16 cellular contexts compared by ENCODE assay signal in the genomic region with DNA sequence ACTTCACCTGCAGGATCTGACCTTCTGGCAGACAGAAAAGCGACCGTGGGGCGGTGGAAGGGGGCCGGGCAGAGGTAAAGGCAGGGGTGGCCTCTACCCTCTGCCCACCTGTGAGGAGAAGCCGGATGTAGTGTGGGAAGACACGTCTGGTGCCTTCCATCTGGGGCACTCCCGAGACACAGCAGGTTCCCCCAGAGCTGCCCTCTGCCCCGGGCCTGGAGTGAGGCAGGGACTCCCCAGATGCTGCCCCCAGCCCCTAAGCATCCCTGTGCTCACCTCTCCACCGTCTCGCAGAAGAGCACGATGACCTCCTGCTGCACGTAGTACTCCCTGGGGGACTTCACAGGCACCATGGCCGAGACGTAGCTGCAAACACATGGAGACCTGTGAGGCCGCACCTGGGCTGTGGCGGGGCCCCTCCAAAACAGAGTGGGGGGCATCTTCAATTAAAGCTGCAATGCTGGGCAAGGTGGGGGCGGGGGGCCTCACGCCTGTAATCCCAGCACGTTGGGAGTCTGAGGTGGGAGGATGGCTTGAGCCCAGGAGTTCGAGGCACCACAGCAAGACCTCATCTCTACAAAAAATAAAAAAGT.
DNase-seq lines count a peak whose midpoint lies in the region; ATAC-seq, FAIRE-seq and TF ChIP-seq lines count a peak whose summit lies in the region.
"Had no signal": no experiment of that assay in that cellular context is flagged by ENCODE, and none has a peak within 500 bp of the region (broad histone marks: within the 10 kb centered on the region; RNA-seq: fewer than 3 reads in every experiment).

No MANE protein-coding gene starts in this region.

- no peaks in the 10 kb centered on the region for H3K27me3 ChIP-seq in H9 (ENCODE audit: insufficient read depth, low read length)
- no peaks in the 10 kb centered on the region for H3K27me3 ChIP-seq in GM23248 (replicated peaks; ENCODE audit: insufficient read depth)

- H2BK5ac ChIP-seq in H9 (ENCODE audit: insufficient read length, low read length), result no peak overlapping the region

- H3K9me2 ChIP-seq in GM23248 (ENCODE audit: insufficient read depth), result no peaks in the 10 kb centered on the region

- no peak overlapping the region for H3K18ac ChIP-seq in H9 (ENCODE audit: insufficient read length, low read depth, low read length)

- no peak overlapping the region for H3K27ac Mint-ChIP-seq in activated naive CD8-positive, alpha-beta T cell treated with anti-CD3 and anti-CD28 coated beads, Interleukin-2, amount 10 ng/mL, durations not matched to agents 7 days and 5 days
- no peak overlapping the region for H3K27ac Mint-ChIP-seq in activated naive CD8-positive, alpha-beta T cell treated with anti-CD3 and anti-CD28 coated beads, Interleukin-2, amount 50 U/mL, for 24 hours
- no peak overlapping the region for H3K27ac Mint-ChIP-seq in activated CD8-positive, alpha-beta memory T cell treated with anti-CD3 and anti-CD28 coated beads, Interleukin-2, amount 10 ng/mL, durations not matched to agents 7 days and 5 days
- no peak overlapping the region for H3K27ac Mint-ChIP-seq in H9

- no peak overlapping the region for H2BK15ac ChIP-seq in H9 (ENCODE audit: low read depth, low read length)

- no peak overlapping the region for H2AK5ac ChIP-seq in H9 (ENCODE audit: insufficient read length, low read length)

- no peaks in the 10 kb centered on the region for H3K9me3 Mint-ChIP-seq in activated naive CD8-positive, alpha-beta T cell treated with anti-CD3 and anti-CD28 coated beads, Interleukin-2, amount 10 ng/mL, durations not matched to agents 7 days and 5 days
- H3K9me3 Mint-ChIP-seq in activated naive CD8-positive, alpha-beta T cell treated with anti-CD3 and anti-CD28 coated beads, Interleukin-2, amount 50 U/mL, for 24 hours, result no peaks in the 10 kb centered on the region
- no peaks in the 10 kb centered on the region for H3K9me3 Mint-ChIP-seq in activated CD8-positive, alpha-beta memory T cell treated with anti-CD3 and anti-CD28 coated beads, Interleukin-2, amount 10 ng/mL, durations not matched to agents 7 days and 5 days (ENCODE audit: low read depth)
- H3K9me3 Mint-ChIP-seq in H9, result no peaks in the 10 kb centered on the region; a peak in 1 of 5 replicates
- H3K9me3 Mint-ChIP-seq: CD8-positive, alpha-beta memory T cell had no signal

- no peak overlapping the region for H2BK20ac ChIP-seq in H9 (ENCODE audit: low read depth, low read length, poor library complexity, severe bottlenecking)

- H3K9ac ChIP-seq in kidney (ENCODE audit: low read length in 2 of 2), result no peak overlapping the region
- no peak overlapping the region for H3K9ac ChIP-seq in H9 (ENCODE audit: extremely low read depth, insufficient read length, low read length)
- no peak overlapping the region for H3K9ac ChIP-seq in GM23248

- no CpG with 5 or more reads among the region's 20 CpGs for WGBS in H9 (ENCODE audit: extremely low coverage, insufficient read length, low lambda C conversion rate)
- WGBS in GM23248 (ENCODE audit: low coverage in 1 of 2, low lambda C conversion rate in 2 of 2, missing lambda C conversion rate in 2 of 2), 2 experiments, result 85 to 87% methylated on average over 19 to 20 of the region's 20 CpGs

- TF ChIP-seq CTCF in kidney (IDR thresholded peaks at IDR 0.05; ENCODE audit: borderline replicate concordance, extremely low read depth, insufficient read depth) (no peak), H9 (conservative IDR thresholded peaks at IDR 0.05) (no peak)

- no peak for FAIRE-seq in kidney (lab: Jason Lieb, UNC)
- FAIRE-seq: H54 had no signal

- no peaks in the 10 kb centered on the region for H3K27me3 Mint-ChIP-seq in activated naive CD8-positive, alpha-beta T cell treated with anti-CD3 and anti-CD28 coated beads, Interleukin-2, amount 10 ng/mL, durations not matched to agents 7 days and 5 days
- no peaks in the 10 kb centered on the region for H3K27me3 Mint-ChIP-seq in activated naive CD8-positive, alpha-beta T cell treated with anti-CD3 and anti-CD28 coated beads, Interleukin-2, amount 50 U/mL, for 24 hours
- H3K27me3 Mint-ChIP-seq in activated CD8-positive, alpha-beta memory T cell treated with anti-CD3 and anti-CD28 coated beads, Interleukin-2, amount 10 ng/mL, durations not matched to agents 7 days and 5 days, result no peaks in the 10 kb centered on the region
- peaks cover 1% of the 10 kb centered on the region; the same call in 1 of the 2 replicates for H3K27me3 Mint-ChIP-seq in H9 (ENCODE audit: low read depth)

- no peak overlapping the region for H3T11ph ChIP-seq in H9 (ENCODE audit: low read length)

- no peak overlapping the region for H4K91ac ChIP-seq in H9 (ENCODE audit: insufficient read length, low read depth, low read length)

- in situ Hi-C loops in GM23248 (cut with MboI), result no loop called here

- H3K4ac ChIP-seq in H9 (ENCODE audit: low read depth, low read length), result no peak overlapping the region

- H3F3A ChIP-seq in GM23248 (ENCODE audit: insufficient read depth), result no peaks in the 10 kb centered on the region; the same call in 1 of the 2 replicates

- no peaks in the 10 kb centered on the region for H3K23me2 ChIP-seq in H9 (ENCODE audit: insufficient read length, low read depth, low read length, poor library complexity, severe bottlenecking)

- H3K56ac ChIP-seq in H9 (ENCODE audit: insufficient read length, low read depth, low read length), result no peak overlapping the region

- H3K4me3 Mint-ChIP-seq in activated naive CD8-positive, alpha-beta T cell treated with anti-CD3 and anti-CD28 coated beads, Interleukin-2, amount 10 ng/mL, durations not matched to agents 7 days and 5 days, result no peak overlapping the region
- no peak overlapping the region for H3K4me3 Mint-ChIP-seq in activated naive CD8-positive, alpha-beta T cell treated with anti-CD3 and anti-CD28 coated beads, Interleukin-2, amount 50 U/mL, for 24 hours
- no peak overlapping the region for H3K4me3 Mint-ChIP-seq in activated CD8-positive, alpha-beta memory T cell treated with anti-CD3 and anti-CD28 coated beads, Interleukin-2, amount 10 ng/mL, durations not matched to agents 7 days and 5 days
- no peak overlapping the region for H3K4me3 Mint-ChIP-seq in H9
- H3K4me3 Mint-ChIP-seq: CD8-positive, alpha-beta memory T cell had no signal

- CTCF ChIA-PET in activated CD8-positive, alpha-beta memory T cell treated with anti-CD3 and anti-CD28 coated beads, Interleukin-2, amount 10 ng/mL, durations not matched to agents 7 days and 5 days (lab: Charles Lee), result interaction anchor here (1.4 kb wide), 1 partner anchor 117 kb away, joined by 3 read pairs; no protein-coding TSS in a partner anchor

- H3K36me3 ChIP-seq in kidney (ENCODE audit: control insufficient read depth in 1 of 2, insufficient read depth in 2 of 2, low read length in 2 of 2) (no peaks in the 10 kb centered on the region), GM23248 (ENCODE audit: low read depth) (no peaks in the 10 kb centered on the region)

- no peaks in the 10 kb centered on the region for H4K20me1 ChIP-seq in H9 (ENCODE audit: control insufficient read depth, insufficient read depth, insufficient read length)
- H4K20me1 ChIP-seq in GM23248 (ENCODE audit: insufficient read depth), result no peaks in the 10 kb centered on the region

- H3K9me3 ChIP-seq in kidney (ENCODE audit: control insufficient read depth in 1 of 2, low read length in 2 of 2), result no peaks in the 10 kb centered on the region
- H3K9me3 ChIP-seq in H9 (ENCODE audit: control insufficient read depth, low read depth, low read length), result no peaks in the 10 kb centered on the region
- no peaks in the 10 kb centered on the region for H3K9me3 ChIP-seq in GM23248 (ENCODE audit: low read depth)

- no peaks in the 10 kb centered on the region for H3K79me1 ChIP-seq in H9 (ENCODE audit: insufficient read depth, low read depth, low read length, poor library complexity, severe bottlenecking)

- H2BK120ac ChIP-seq in H9 (ENCODE audit: low read depth, low read length, poor library complexity, severe bottlenecking), result no peak overlapping the region

- no peaks in the 10 kb centered on the region for H3K4me1 Mint-ChIP-seq in activated naive CD8-positive, alpha-beta T cell treated with anti-CD3 and anti-CD28 coated beads, Interleukin-2, amount 10 ng/mL, durations not matched to agents 7 days and 5 days
- H3K4me1 Mint-ChIP-seq in activated naive CD8-positive, alpha-beta T cell treated with anti-CD3 and anti-CD28 coated beads, Interleukin-2, amount 50 U/mL, for 24 hours, result no peaks in the 10 kb centered on the region
- peaks cover 2% of the 10 kb centered on the region for H3K4me1 Mint-ChIP-seq in activated CD8-positive, alpha-beta memory T cell treated with anti-CD3 and anti-CD28 coated beads, Interleukin-2, amount 10 ng/mL, durations not matched to agents 7 days and 5 days
- peaks cover 4 to 15% of the 10 kb centered on the region in 2 experiments for H3K4me1 Mint-ChIP-seq in H9

- H4K8ac ChIP-seq in H9 (replicated peaks; ENCODE audit: insufficient read length, low read depth, low read length), result no peak overlapping the region

- H4K5ac ChIP-seq in H9 (ENCODE audit: insufficient read length, low read depth, low read length), result no peak overlapping the region

- intact Hi-C loops in kidney (cut with DNase I), result no loop called here

- no peaks in the 10 kb centered on the region for H3K36me3 Mint-ChIP-seq in activated naive CD8-positive, alpha-beta T cell treated with anti-CD3 and anti-CD28 coated beads, Interleukin-2, amount 10 ng/mL, durations not matched to agents 7 days and 5 days
- no peaks in the 10 kb centered on the region for H3K36me3 Mint-ChIP-seq in activated naive CD8-positive, alpha-beta T cell treated with anti-CD3 and anti-CD28 coated beads, Interleukin-2, amount 50 U/mL, for 24 hours (ENCODE audit: low read depth)
- H3K36me3 Mint-ChIP-seq in activated CD8-positive, alpha-beta memory T cell treated with anti-CD3 and anti-CD28 coated beads, Interleukin-2, amount 10 ng/mL, durations not matched to agents 7 days and 5 days, result peaks cover 3% of the 10 kb centered on the region
- no peaks in the 10 kb centered on the region; a peak in 3 of 7 replicates for H3K36me3 Mint-ChIP-seq in H9 (ENCODE audit: insufficient read depth in 1 of 3, low read depth in 3 of 3)

- H3K4me1 ChIP-seq in kidney (ENCODE audit: control insufficient read depth in 1 of 2, insufficient read depth in 1 of 2, low read depth in 1 of 2, low read length in 2 of 2) (peaks cover 0 to 4% of the 10 kb centered on the region in 2 donors), H9 (ENCODE audit: insufficient read depth, low read length) (no peaks in the 10 kb centered on the region), GM23248 (ENCODE audit: insufficient read depth) (no peaks in the 10 kb centered on the region)

- POLR2A ChIA-PET in activated naive CD8-positive, alpha-beta T cell treated with anti-CD3 and anti-CD28 coated beads, Interleukin-2, amount 10 ng/mL, durations not matched to agents 7 days and 5 days (lab: Charles Lee), result no interaction called here

- H2AFZ ChIP-seq in H9 (ENCODE audit: low read length) (no peak overlapping the region), GM23248 (no peak overlapping the region)
- H2AFZ ChIP-seq: PC-9 had no signal

- H3K23ac ChIP-seq in H9 (ENCODE audit: insufficient read length, low read depth, low read length), result no peak overlapping the region

- H3K79me2 ChIP-seq in H9 (ENCODE audit: insufficient read depth, low read length) (no peaks in the 10 kb centered on the region), GM23248 (ENCODE audit: insufficient read depth) (no peaks in the 10 kb centered on the region)

- ATAC-seq in activated naive CD8-positive, alpha-beta T cell treated with anti-CD3 and anti-CD28 coated beads, Interleukin-2, amount 10 ng/mL, durations not matched to agents 7 days and 5 days (ENCODE audit: low read depth), result no peak
- no peak for ATAC-seq in activated naive CD8-positive, alpha-beta T cell treated with anti-CD3 and anti-CD28 coated beads, Interleukin-2, amount 50 U/mL, for 24 hours
- ATAC-seq in activated CD8-positive, alpha-beta memory T cell treated with anti-CD3 and anti-CD28 coated beads, Interleukin-2, amount 10 ng/mL, durations not matched to agents 7 days and 5 days, result no peak

- peak; percentile 15 for DNase-seq in activated naive CD8-positive, alpha-beta T cell treated with anti-CD3 and anti-CD28 coated beads, Interleukin-2, amount 10 ng/mL, durations not matched to agents 7 days and 5 days
- no peak for DNase-seq in activated naive CD8-positive, alpha-beta T cell treated with anti-CD3 and anti-CD28 coated beads, Interleukin-2, amount 50 U/mL, for 24 hours
- peak; percentile 31 for DNase-seq in activated CD8-positive, alpha-beta memory T cell treated with anti-CD3 and anti-CD28 coated beads, Interleukin-2, amount 10 ng/mL, durations not matched to agents 7 days and 5 days
- DNase-seq in kidney (peak; percentile 56), ureter (ENCODE audit: low spot score) (peak; percentile 37), H9 (no peak), NCI-H1436 treated with DMSO at 0.1 percent for 48 hours (lab: John Stamatoyannopoulos, UW) (no peak), GM23248 (no peak)
- DNase-seq: ACHN; CD8-positive, alpha-beta memory T cell; NCI-H1105 treated with DMSO at 0.1 percent for 48 hours; NCI-H187 treated with DMSO at 0.1 percent for 48 hours; NCI-H446; NCI-H748 treated with DMSO at 0.1 percent for 48 hours; PC-9 had no signal

- H2BK12ac ChIP-seq in H9 (ENCODE audit: insufficient read length, low read depth, low read length), result no peak overlapping the region

- no peak overlapping the region for H3K27ac ChIP-seq in kidney (ENCODE audit: low read depth in 2 of 2, low read length in 2 of 2)
- H3K27ac ChIP-seq in H9 (ENCODE audit: insufficient read length, low read depth, low read length), result no peak overlapping the region
- no peak overlapping the region for H3K27ac ChIP-seq in GM23248
- H3K27ac ChIP-seq: PC-9 had no signal

- H3K4me2 ChIP-seq in H9 (ENCODE audit: insufficient read depth, insufficient read length, low read length) (no peak overlapping the region), GM23248 (ENCODE audit: unreplicated experiment) (no peak overlapping the region)
- H3K4me2 ChIP-seq: PC-9 had no signal

- no peak overlapping the region for H3K4me3 ChIP-seq in kidney (ENCODE audit: low read length in 2 of 2)
- no peak overlapping the region for H3K4me3 ChIP-seq in GM23248
- H3K4me3 ChIP-seq: PC-9 had no signal

- H3K14ac ChIP-seq in H9 (ENCODE audit: insufficient read depth, low read length), result no peak overlapping the region

Comparison
In these comparisons a context has a peak if more than half of its experiments do, and no peak if none do; other contexts are left out.
1. DNase-seq: peak in activated naive CD8-positive, alpha-beta T cell treated with anti-CD3 and anti-CD28 coated beads, Interleukin-2, amount 10 ng/mL, durations not matched to agents 7 days and 5 days (single experiment), activated CD8-positive, alpha-beta memory T cell treated with anti-CD3 and anti-CD28 coated beads, Interleukin-2, amount 10 ng/mL, durations not matched to agents 7 days and 5 days (single experiment), kidney (single experiment) and ureter (single experiment); none in activated naive CD8-positive, alpha-beta T cell treated with anti-CD3 and anti-CD28 coated beads, Interleukin-2, amount 50 U/mL, for 24 hours (single experiment), H9 (single experiment), NCI-H1436 treated with DMSO at 0.1 percent for 48 hours (single experiment) and GM23248 (single experiment).